ENCODE assay signal across 16 cellular contexts in genomic region chr2:12453731-12454130, GRCh38.
DNase-seq lines count a peak whose midpoint lies in the region; ATAC-seq and TF ChIP-seq lines count a peak whose summit lies in the region.
"Had no signal": no experiment of that assay in that cellular context is flagged by ENCODE, and none has a peak within 500 bp of the region (broad histone marks: within the 10 kb centered on the region; RNA-seq: fewer than 3 reads in every experiment).

No MANE protein-coding gene starts in this region.

- peaks cover 27% of the 10 kb centered on the region for H3K4me1 Mint-ChIP-seq in T-helper 17 cell

- H3K79me2 ChIP-seq in mesendoderm (ENCODE audit: control insufficient read depth, insufficient read depth, low read length) (no peaks in the 10 kb centered on the region), OCI-LY7 (ENCODE audit: insufficient read depth, low read depth, low read length) (no peaks in the 10 kb centered on the region)

- H3K18ac ChIP-seq in IMR-90 (ENCODE audit: low read depth, low read length) = peak overlapping the region; percentile 42; the same call in 1 of the 2 replicates
- H3K18ac ChIP-seq in mesendoderm (ENCODE audit: low read length) = peak overlapping the region; percentile 60

- dilution Hi-C loops in IMR-90 (cut with HindIII; ENCODE audit: low sequenced_read_pairs, unreplicated experiment) = no loop called here

- no peak overlapping the region for H4K91ac ChIP-seq in IMR-90 (ENCODE audit: insufficient read depth, low read depth, low read length)

- CTCF ChIA-PET in IMR-90 (lab: Yijun Ruan, JAX) = no interaction called here
- CTCF ChIA-PET in OCI-LY7 (lab: Charles Lee; ENCODE audit: unreplicated experiment) = no interaction called here

- no peak for DNase-seq in IMR-90
- no peak for DNase-seq in T-helper 17 cell
- DNase-seq in mesendoderm = no peak
- DNase-seq in inferior parietal cortex (ENCODE audit: extremely low spot score) = no peak
- no peak for DNase-seq in OCI-LY7 (ENCODE audit: low spot score)
- DNase-seq: C1 segment of cervical spinal cord; CD8-positive, alpha-beta memory T cell; DMS 273 treated with DMSO at 0.1 percent for 48 hours; DMS79; EL; GDM1; GOT3; HFFc6 had no signal

- intact Hi-C loops in IMR-90 (cut with micrococcal nuclease) = loop anchor here (10.0 kb wide), 2 partner anchors 129 to 279 kb away; no protein-coding TSS in a partner anchor
- intact Hi-C loops in OCI-LY7 (cut with micrococcal nuclease; ENCODE audit: unreplicated experiment) = no loop called here

- H3K14ac ChIP-seq in IMR-90 (replicated peaks; ENCODE audit: low read depth, low read length) = no peak overlapping the region; the same call in 1 of the 2 replicates

- H2BK20ac ChIP-seq in IMR-90 (ENCODE audit: low read depth, low read length) = peak overlapping the region; percentile 38; the same call in 1 of the 2 replicates

- BruUV-seq in IMR-90 (replicated peaks; lab: Mats Ljungman, UMichigan) = no TSS peak
- BruUV-seq in OCI-LY7 (replicated peaks; lab: Mats Ljungman, UMichigan) = no TSS peak

- H3K4me3 Mint-ChIP-seq in T-helper 17 cell = no peak overlapping the region
- H3K4me3 Mint-ChIP-seq: CD8-positive, alpha-beta memory T cell; HFFc6 had no signal

- no peak overlapping the region for H2AK9ac ChIP-seq in IMR-90 (replicated peaks; ENCODE audit: low read depth, low read length, poor library complexity)

- H3K56ac ChIP-seq in IMR-90 (ENCODE audit: extremely low read depth, insufficient read depth, low read length) (no peak overlapping the region), mesendoderm (ENCODE audit: low read length) (no peak overlapping the region)

- no peaks in the 10 kb centered on the region for H3K9me2 ChIP-seq in OCI-LY7 (ENCODE audit: insufficient read depth, low read length)

- no peak overlapping the region for H3K23ac ChIP-seq in IMR-90 (ENCODE audit: low read depth, low read length)
- H3K23ac ChIP-seq in mesendoderm (ENCODE audit: low read length) = no peak overlapping the region

- 100% methylated on average over 1 of the region's 11 CpGs; no CpG with 5 or more reads in 1 of the 2 experiments for WGBS in IMR-90 (ENCODE audit: extremely low coverage in 2 of 2, insufficient read length in 1 of 2), 2 experiments
- no CpG with 5 or more reads among the region's 11 CpGs for WGBS in mesendoderm (ENCODE audit: extremely low coverage, insufficient coverage, low lambda C conversion rate)

- peaks cover 12% of the 10 kb centered on the region; the same call in 1 of the 2 replicates for H3K9me1 ChIP-seq in IMR-90 (ENCODE audit: insufficient read depth, low read length)

- in situ Hi-C loops in IMR-90 (cut with MboI; ENCODE audit: low sequenced_read_pairs) = no loop called here

- peak overlapping the region; percentile 43 for H3K27ac Mint-ChIP-seq in T-helper 17 cell
- H3K27ac Mint-ChIP-seq: HFFc6 had no signal

- TF ChIP-seq CTCF in IMR-90 (conservative IDR thresholded peaks at IDR 0.05; ENCODE audit: low read depth, low read length) = no peak
- no peak for TF ChIP-seq CTCF in OCI-LY7 (conservative IDR thresholded peaks at IDR 0.05; ENCODE audit: low read length)

- H3K27ac ChIP-seq in IMR-90 (ENCODE audit: insufficient read depth, low read length) (no peak overlapping the region), mesendoderm (ENCODE audit: low read depth, low read length) (no peak overlapping the region), OCI-LY7 (ENCODE audit: low read depth, low read length, poor library complexity, severe bottlenecking) (no peak overlapping the region)

- H3K4me3 ChIP-seq in IMR-90 (ENCODE audit: insufficient read depth, low read depth, low read length) (no peak overlapping the region), mesendoderm (ENCODE audit: low read length) (no peak overlapping the region), OCI-LY7 (ENCODE audit: low read depth, low read length, poor library complexity, severe bottlenecking) (no peak overlapping the region)
- H3K4me3 ChIP-seq: HAP-1 had no signal

- H3K79me1 ChIP-seq in IMR-90 (ENCODE audit: low read depth in 1 of 2, low read length in 2 of 2) (no peaks in the 10 kb centered on the region), mesendoderm (ENCODE audit: low read length) (no peaks in the 10 kb centered on the region)

- H3K4me2 ChIP-seq in IMR-90 (ENCODE audit: low read depth, low read length) = no peak overlapping the region
- no peak overlapping the region for H3K4me2 ChIP-seq in mesendoderm (ENCODE audit: low read length)
- no peak overlapping the region for H3K4me2 ChIP-seq in OCI-LY7 (ENCODE audit: low read length)

- H3K4me1 ChIP-seq in IMR-90 (ENCODE audit: control insufficient read depth, insufficient read depth, low read length) (peaks cover 27% of the 10 kb centered on the region), mesendoderm (ENCODE audit: control insufficient read depth, low read depth, low read length) (peaks cover 2% of the 10 kb centered on the region), OCI-LY7 (ENCODE audit: insufficient read depth, low read length, poor library complexity, severe bottlenecking) (no peaks in the 10 kb centered on the region)
- H3K4me1 ChIP-seq: HAP-1 had no signal

- no peaks in the 10 kb centered on the region for H3K36me3 ChIP-seq in IMR-90 (ENCODE audit: control insufficient read depth, insufficient read depth, low read length)
- H3K36me3 ChIP-seq in mesendoderm (ENCODE audit: control insufficient read depth, insufficient read depth, low read length) = no peaks in the 10 kb centered on the region
- H3K36me3 ChIP-seq in OCI-LY7 (ENCODE audit: insufficient read depth, low read length) = no peaks in the 10 kb centered on the region
- H3K36me3 ChIP-seq: HAP-1 had no signal

- no peak overlapping the region for H2AFZ ChIP-seq in IMR-90 (replicated peaks; ENCODE audit: low read length, poor library complexity)
- no peak overlapping the region for H2AFZ ChIP-seq in OCI-LY7 (ENCODE audit: low read length)

- H3K4ac ChIP-seq in IMR-90 (ENCODE audit: low read depth, low read length) = peak overlapping the region; percentile 22; the same call in 1 of the 2 replicates
- no peak overlapping the region for H3K4ac ChIP-seq in mesendoderm (ENCODE audit: low read depth, low read length)

- H2BK15ac ChIP-seq in IMR-90 (ENCODE audit: low read depth, low read length) (peak overlapping the region; percentile 66; the same call in 1 of the 3 replicates), mesendoderm (replicated peaks; ENCODE audit: low read depth) (no peak overlapping the region)

- ATAC-seq in IMR-90 (ENCODE audit: low read depth) (no peak), T-helper 17 cell (no peak), HG03045 (IDR thresholded peaks at IDR 0.05; ENCODE audit: unreplicated experiment) (no peak), HG03095 (IDR thresholded peaks at IDR 0.05; ENCODE audit: unreplicated experiment) (no peak)

- no peaks in the 10 kb centered on the region for H4K20me1 ChIP-seq in IMR-90 (ENCODE audit: insufficient read depth, low read length)
- no peaks in the 10 kb centered on the region for H4K20me1 ChIP-seq in OCI-LY7 (ENCODE audit: insufficient read depth, low read length)

- H4K5ac ChIP-seq in IMR-90 (ENCODE audit: low read depth, low read length) = no peak overlapping the region
- no peak overlapping the region for H4K5ac ChIP-seq in mesendoderm (ENCODE audit: low read length)

- no peak for TF ChIP-seq RAD21 in IMR-90 (IDR thresholded peaks at IDR 0.05; ENCODE audit: low read length)

- no peaks in the 10 kb centered on the region for H3K27me3 Mint-ChIP-seq in T-helper 17 cell
- H3K27me3 Mint-ChIP-seq: CD8-positive, alpha-beta memory T cell had no signal

- peak overlapping the region; percentile 24; the same call in 1 of the 2 replicates for H2BK120ac ChIP-seq in IMR-90 (ENCODE audit: low read depth, low read length)
- no peak overlapping the region for H2BK120ac ChIP-seq in mesendoderm (ENCODE audit: low read depth, low read length)

- H3K36me3 Mint-ChIP-seq in T-helper 17 cell (ENCODE audit: low read depth) = no peaks in the 10 kb centered on the region

- TF ChIP-seq POLR2A in IMR-90 (IDR thresholded peaks at IDR 0.05; ENCODE audit: low read depth, low read length) = no peak

- no peak overlapping the region for H4K8ac ChIP-seq in IMR-90 (ENCODE audit: low read depth in 2 of 2, low read length in 2 of 2)
- no peak overlapping the region for H4K8ac ChIP-seq in mesendoderm (ENCODE audit: low read depth, low read length)

- H3K9ac ChIP-seq in IMR-90 (ENCODE audit: low read depth, low read length) = no peak overlapping the region
- no peak overlapping the region for H3K9ac ChIP-seq in mesendoderm (ENCODE audit: low read length)

- H2BK5ac ChIP-seq in IMR-90 (ENCODE audit: low read depth, low read length, poor library complexity, severe bottlenecking) = no peak overlapping the region
- H2BK5ac ChIP-seq in mesendoderm (ENCODE audit: low read length) = no peak overlapping the region

- H3K27me3 ChIP-seq in IMR-90 (ENCODE audit: control insufficient read depth, insufficient read depth, low read length) = no peaks in the 10 kb centered on the region
- H3K27me3 ChIP-seq in mesendoderm (ENCODE audit: insufficient read depth, low read length, poor library complexity) = no peaks in the 10 kb centered on the region

- POLR2A ChIA-PET in IMR-90 (lab: Charles Lee; ENCODE audit: unreplicated experiment) = no interaction called here
- POLR2A ChIA-PET in OCI-LY7 (lab: Charles Lee) = no interaction called here

- no peaks in the 10 kb centered on the region for H3K9me3 ChIP-seq in IMR-90 (ENCODE audit: control insufficient read depth, insufficient read depth, low read length)
- H3K9me3 ChIP-seq in T-helper 17 cell (ENCODE audit: control insufficient read depth, low read length, poor library complexity, severe bottlenecking) = no peaks in the 10 kb centered on the region
- H3K9me3 ChIP-seq in OCI-LY7 (ENCODE audit: low read length) = no peaks in the 10 kb centered on the region
- H3K9me3 ChIP-seq: HAP-1 had no signal

- H2AK5ac ChIP-seq in IMR-90 (ENCODE audit: low read depth, low read length) = peak overlapping the region; percentile 61; the same call in 1 of the 2 replicates
- no peak overlapping the region for H2AK5ac ChIP-seq in mesendoderm (ENCODE audit: low read length)

TF ChIP-seq in IMR-90, 13 proteins besides CTCF, POLR2A, EP300 and RAD21:
- TF ChIP-seq NFE2L2 (IDR thresholded peaks at IDR 0.05; ENCODE audit: low read depth, low read length) = no peak
